In the genomic region with DNA sequence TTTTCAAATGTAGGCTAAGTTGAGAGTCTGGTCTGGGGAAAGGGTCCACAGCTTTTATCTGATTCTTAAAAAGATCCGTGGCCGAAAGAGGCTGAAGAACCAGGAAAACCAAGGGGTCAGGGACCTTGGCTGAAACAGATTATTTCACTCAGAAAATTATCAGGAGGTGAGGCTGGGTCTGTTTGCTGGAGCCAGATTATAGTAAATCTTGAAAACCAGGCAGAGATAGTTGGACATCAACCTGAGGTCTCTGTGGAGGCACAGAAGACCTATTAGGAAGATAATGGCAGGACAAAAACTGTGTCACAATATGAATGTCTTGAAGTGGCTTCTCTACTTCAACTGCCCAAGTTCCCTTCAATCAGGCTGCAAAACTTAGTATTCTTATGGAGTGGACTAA, we compare ENCODE assay signal across 17 cellular contexts. TPM values are rescaled to one million over a fixed set of nuclear protein-coding genes. Genes with fewer than 3 reads are reported as not detected.
DNase-seq lines count a peak whose midpoint lies in the region; ATAC-seq and TF ChIP-seq lines count a peak whose summit lies in the region.
"Had no signal": no experiment of that assay in that cellular context is flagged by ENCODE, and none has a peak within 500 bp of the region (broad histone marks: within the 10 kb centered on the region; RNA-seq: fewer than 3 reads in every experiment).

No MANE protein-coding gene starts in this region.

- no peaks in the 10 kb centered on the region for H3K9me3 Mint-ChIP-seq in activated CD4-positive, alpha-beta memory T cell treated with anti-CD3 and anti-CD28 coated beads, Interleukin-2, amount 10 ng/mL, durations not matched to agents 7 days and 5 days
- no peaks in the 10 kb centered on the region for H3K9me3 Mint-ChIP-seq in activated CD4-positive, alpha-beta memory T cell treated with anti-CD3 and anti-CD28 coated beads for 36 hours
- H3K9me3 Mint-ChIP-seq in WTC11 (no peaks in the 10 kb centered on the region), immature natural killer cell (no peaks in the 10 kb centered on the region), type B pancreatic cell (no peaks in the 10 kb centered on the region)

- TF ChIP-seq CTCF in WTC11 (IDR thresholded peaks at IDR 0.05) (no peak), type B pancreatic cell (conservative IDR thresholded peaks at IDR 0.05) (no peak)

- POLR2A ChIA-PET in activated CD4-positive, alpha-beta memory T cell treated with anti-CD3 and anti-CD28 coated beads, Interleukin-2, amount 10 ng/mL, durations not matched to agents 7 days and 5 days (lab: Charles Lee), result interaction anchor here (2.4 kb wide), 1 partner anchor 223 kb away, joined by 16 read pairs; the partner anchor contains the start of gene STK38L
- POLR2A ChIA-PET in activated CD4-positive, alpha-beta memory T cell treated with anti-CD3 and anti-CD28 coated beads for 36 hours (lab: Charles Lee), result no interaction called here
- POLR2A ChIA-PET in WTC11 (lab: Charles Lee), result no interaction called here

- CTCF ChIA-PET in activated CD4-positive, alpha-beta memory T cell treated with anti-CD3 and anti-CD28 coated beads, Interleukin-2, amount 10 ng/mL, durations not matched to agents 7 days and 5 days (lab: Charles Lee), result interaction anchor here (0.9 to 3.4 kb wide), 2 partner anchors 286 to 288 kb away, joined by 3 to 27 read pairs; no protein-coding TSS in a partner anchor
- CTCF ChIA-PET in activated CD4-positive, alpha-beta memory T cell treated with anti-CD3 and anti-CD28 coated beads for 36 hours (lab: Charles Lee), result interaction anchor here (0.9 to 4.5 kb wide), 3 partner anchors 9 to 285 kb away, joined by 4 to 23 read pairs (median 5); no protein-coding TSS in a partner anchor
- CTCF ChIA-PET in WTC11 (lab: Charles Lee), result interaction anchor here (5.0 kb wide), 1 partner anchor 285 kb away, joined by 20 read pairs; no protein-coding TSS in a partner anchor

- no peak for DNase-seq in activated CD4-positive, alpha-beta memory T cell treated with anti-CD3 and anti-CD28 coated beads, Interleukin-2, amount 10 ng/mL, durations not matched to agents 7 days and 5 days
- DNase-seq in activated CD4-positive, alpha-beta memory T cell treated with anti-CD3 and anti-CD28 coated beads for 36 hours, result no peak
- DNase-seq in WTC11 (ENCODE audit: low spot score) (no peak), immature natural killer cell (no peak), type B pancreatic cell (ENCODE audit: extremely low spot score, unreplicated experiment) (no peak), middle frontal gyrus (ENCODE audit: extremely low spot score, low spot score) (no peak), DMS114 treated with DMSO at 0.1 percent for 48 hours (lab: John Stamatoyannopoulos, UW; ENCODE audit: unreplicated experiment) (no peak), left colon (no peak)
- DNase-seq: Caco-2; Karpas-422; MG63; NCI-H1092; NCI-H2107; NCI-H526 treated with DMSO at 0.1 percent for 48 hours; NK-92 treated with Interleukin-12 subunit alpha and Interleukin-12 subunit beta, amount 100 ng/mL, for 24 hours; SHP77 treated with DMSO at 0.1 percent for 48 hours had no signal

- ATAC-seq in WTC11 (no peak), left colon (no peak)
- ATAC-seq: HepG2 had no signal

- intact Hi-C loops in activated CD4-positive, alpha-beta memory T cell treated with anti-CD3 and anti-CD28 coated beads for 36 hours (cut with micrococcal nuclease), result loop anchor here (5.0 to 10.0 kb wide), 2 partner anchors 102 to 504 kb away; partner anchors contain the start of gene PPFIBP1
- intact Hi-C loops in left colon (cut with DNase I, micrococcal nuclease), result no loop called here

- H3K4me1 Mint-ChIP-seq in activated CD4-positive, alpha-beta memory T cell treated with anti-CD3 and anti-CD28 coated beads, Interleukin-2, amount 10 ng/mL, durations not matched to agents 7 days and 5 days, result peaks cover 45% of the 10 kb centered on the region
- peaks cover 36% of the 10 kb centered on the region for H3K4me1 Mint-ChIP-seq in activated CD4-positive, alpha-beta memory T cell treated with anti-CD3 and anti-CD28 coated beads for 36 hours (ENCODE audit: low read depth)
- peaks cover 22% of the 10 kb centered on the region for H3K4me1 Mint-ChIP-seq in WTC11
- H3K4me1 Mint-ChIP-seq in immature natural killer cell, result peaks cover 36 to 40% of the 10 kb centered on the region in 2 donors
- H3K4me1 Mint-ChIP-seq in type B pancreatic cell (ENCODE audit: unreplicated experiment), result peaks cover 11% of the 10 kb centered on the region

- peaks cover 2% of the 10 kb centered on the region for H3K27me3 Mint-ChIP-seq in activated CD4-positive, alpha-beta memory T cell treated with anti-CD3 and anti-CD28 coated beads, Interleukin-2, amount 10 ng/mL, durations not matched to agents 7 days and 5 days
- no peaks in the 10 kb centered on the region for H3K27me3 Mint-ChIP-seq in activated CD4-positive, alpha-beta memory T cell treated with anti-CD3 and anti-CD28 coated beads for 36 hours
- no peaks in the 10 kb centered on the region for H3K27me3 Mint-ChIP-seq in WTC11 (ENCODE audit: low read depth)
- H3K27me3 Mint-ChIP-seq in immature natural killer cell (ENCODE audit: low read depth in 3 of 3), result peaks cover 0 to 8% (median 7%) of the 10 kb centered on the region in 3 donors
- peaks cover 6% of the 10 kb centered on the region for H3K27me3 Mint-ChIP-seq in type B pancreatic cell

- peak overlapping the region; percentile 19 for H3K4me3 Mint-ChIP-seq in activated CD4-positive, alpha-beta memory T cell treated with anti-CD3 and anti-CD28 coated beads, Interleukin-2, amount 10 ng/mL, durations not matched to agents 7 days and 5 days
- no peak overlapping the region for H3K4me3 Mint-ChIP-seq in activated CD4-positive, alpha-beta memory T cell treated with anti-CD3 and anti-CD28 coated beads for 36 hours
- peak overlapping the region; percentile 12; the same call in 1 of the 2 replicates for H3K4me3 Mint-ChIP-seq in WTC11
- H3K4me3 Mint-ChIP-seq in immature natural killer cell, result peak overlapping the region in 4 of 5 donors; percentile 66 to 98 (median 94)
- peak overlapping the region; percentile 44 for H3K4me3 Mint-ChIP-seq in type B pancreatic cell

- no peak overlapping the region for H3K27ac Mint-ChIP-seq in activated CD4-positive, alpha-beta memory T cell treated with anti-CD3 and anti-CD28 coated beads, Interleukin-2, amount 10 ng/mL, durations not matched to agents 7 days and 5 days
- H3K27ac Mint-ChIP-seq in activated CD4-positive, alpha-beta memory T cell treated with anti-CD3 and anti-CD28 coated beads for 36 hours, result no peak overlapping the region
- no peak overlapping the region for H3K27ac Mint-ChIP-seq in WTC11
- H3K27ac Mint-ChIP-seq in immature natural killer cell, result peak overlapping the region in 1 of 6 donors; percentile 30
- H3K27ac Mint-ChIP-seq in type B pancreatic cell, result peak overlapping the region; percentile 18

- peaks cover 3% of the 10 kb centered on the region for H3K36me3 Mint-ChIP-seq in activated CD4-positive, alpha-beta memory T cell treated with anti-CD3 and anti-CD28 coated beads, Interleukin-2, amount 10 ng/mL, durations not matched to agents 7 days and 5 days (ENCODE audit: low read depth)
- H3K36me3 Mint-ChIP-seq in activated CD4-positive, alpha-beta memory T cell treated with anti-CD3 and anti-CD28 coated beads for 36 hours, result peaks cover 4% of the 10 kb centered on the region
- H3K36me3 Mint-ChIP-seq in WTC11, result 0 out of 2 replicates have a peak, but pooled peaks cover 3% of the 10 kb centered on the region
- H3K36me3 Mint-ChIP-seq in immature natural killer cell, result peaks cover 0 to 4% (median 0%) of the 10 kb centered on the region in 3 donors
- peaks cover 10% of the 10 kb centered on the region for H3K36me3 Mint-ChIP-seq in type B pancreatic cell

TF ChIP-seq in WTC11, 78 proteins besides CTCF, POLR2A, EP300 and RAD21 (continues in another document):
- TF ChIP-seq, protein P1, sequence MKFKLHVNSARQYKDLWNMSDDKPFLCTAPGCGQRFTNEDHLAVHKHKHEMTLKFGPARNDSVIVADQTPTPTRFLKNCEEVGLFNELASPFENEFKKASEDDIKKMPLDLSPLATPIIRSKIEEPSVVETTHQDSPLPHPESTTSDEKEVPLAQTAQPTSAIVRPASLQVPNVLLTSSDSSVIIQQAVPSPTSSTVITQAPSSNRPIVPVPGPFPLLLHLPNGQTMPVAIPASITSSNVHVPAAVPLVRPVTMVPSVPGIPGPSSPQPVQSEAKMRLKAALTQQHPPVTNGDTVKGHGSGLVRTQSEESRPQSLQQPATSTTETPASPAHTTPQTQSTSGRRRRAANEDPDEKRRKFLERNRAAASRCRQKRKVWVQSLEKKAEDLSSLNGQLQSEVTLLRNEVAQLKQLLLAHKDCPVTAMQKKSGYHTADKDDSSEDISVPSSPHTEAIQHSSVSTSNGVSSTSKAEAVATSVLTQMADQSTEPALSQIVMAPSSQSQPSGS (CRISPR knock-in tag; IDR thresholded peaks at IDR 0.05; ENCODE audit: borderline replicate concordance, low read depth), result no peak
- no peak for TF ChIP-seq ZNF416 (CRISPR knock-in tag; IDR thresholded peaks at IDR 0.05)
- TF ChIP-seq ATF1 (CRISPR knock-in tag; IDR thresholded peaks at IDR 0.05), result no peak
- no peak for TF ChIP-seq ZNF232 (CRISPR knock-in tag; IDR thresholded peaks at IDR 0.05)
- TF ChIP-seq CREB1 (CRISPR knock-in tag; IDR thresholded peaks at IDR 0.05), result no peak

RNA-seq across cellular contexts. Expression of gene MED21, which starts 1.6 kb away (rescaled TPM):
- 10 to 100 TPM; 40.1 to 41.1 TPM for total RNA-seq in activated CD4-positive, alpha-beta memory T cell treated with anti-CD3 and anti-CD28 coated beads, Interleukin-2, amount 10 ng/mL, durations not matched to agents 7 days and 5 days
- total RNA-seq in activated CD4-positive, alpha-beta memory T cell treated with anti-CD3 and anti-CD28 coated beads for 36 hours, result 10 to 100 TPM; 28.6 to 30.5 TPM
- 52.8 to 56.8 TPM (median 56.1 TPM) in 3 replicates for total RNA-seq in WTC11 (2021)
- 10 to 100 TPM; 12.5 to 20.2 (median 18.8) TPM for polyA plus RNA-seq in immature natural killer cell
- 48.2 and 102 TPM in 2 replicates for total RNA-seq in type B pancreatic cell (ENCODE audit: low replicate concordance)
- total RNA-seq in left colon, result 10 to 100 TPM; 34.0 to 41.5 TPM

RNA-seq across cellular contexts. Expression of gene TM7SF3, which starts 6.6 kb away (rescaled TPM):
- total RNA-seq in activated CD4-positive, alpha-beta memory T cell treated with anti-CD3 and anti-CD28 coated beads, Interleukin-2, amount 10 ng/mL, durations not matched to agents 7 days and 5 days, result 10 to 100 TPM; 33.6 to 35.7 TPM
- 10 to 100 TPM; 24.2 to 28.5 TPM for total RNA-seq in activated CD4-positive, alpha-beta memory T cell treated with anti-CD3 and anti-CD28 coated beads for 36 hours
- total RNA-seq in WTC11 (2021) (75.3 to 80.9 TPM (median 75.7 TPM) in 3 replicates), type B pancreatic cell (ENCODE audit: low replicate concordance) (49.6 and 158 TPM in 2 replicates), left colon (10 to 100 TPM; 45.2 to 48.3 TPM)
- polyA plus RNA-seq in immature natural killer cell, result 100 to 1,000 TPM in 1 of 3 donors, 10 to 100 TPM in 2; 76.1 to 109 (median 78.1) TPM
